In genomic region chr3:12484983-12485327, GRCh38 we compare ENCODE assay signal across 8 cellular contexts. TPM values are rescaled to one million over a fixed set of nuclear protein-coding genes. Genes with fewer than 3 reads are reported as not detected.
A peak's percentile ranks its signal among the peaks of the same experiment; 100 is the strongest.
DNase-seq lines count a peak whose midpoint lies in the region; ATAC-seq and TF ChIP-seq lines count a peak whose summit lies in the region.

No MANE protein-coding gene starts in this region.

- intact Hi-C loops in naive thymus-derived CD4-positive, alpha-beta T cell (cut with micrococcal nuclease), result loop anchor here (1.0 to 10.0 kb wide), 14 partner anchors 72 to 1213 kb away; partner anchors contain the start of genes MKRN2 (in 2 of the 2), RAF1 (in 2 of the 2), RPL32 (in 2 of the 2) and VGLL4 (in 2 of the 2)

- TF ChIP-seq CTCF in BJ (IDR thresholded peaks at IDR 0.05; ENCODE audit: insufficient read depth, low read depth, low read length), result no peak
- no peak for TF ChIP-seq CTCF in chondrocyte (IDR thresholded peaks at IDR 0.05)
- TF ChIP-seq CTCF in GM20000 (IDR thresholded peaks at IDR 0.05; ENCODE audit: extremely low read depth, missing control alignments), result no peak

- POLR2A ChIA-PET in BJ (lab: Charles Lee), result no interaction called here
- POLR2A ChIA-PET in naive thymus-derived CD4-positive, alpha-beta T cell (lab: Charles Lee), result interaction anchor here (0.8 to 3.6 kb wide), 8 partner anchors 16 to 1213 kb away, joined by 3 to 22 read pairs (median 6); partner anchors contain the start of genes ATG7, MKRN2, RAF1 and RPL32

- H3K27ac Mint-ChIP-seq in chondrocyte (ENCODE audit: unreplicated experiment), result peak overlapping the region; percentile 90
- H3K27ac Mint-ChIP-seq in naive thymus-derived CD4-positive, alpha-beta T cell, result peak overlapping the region; percentile 96 to 99 (median 98)

- H3K27me3 ChIP-seq in BJ (ENCODE audit: control insufficient read depth, insufficient read depth, low read length), result no peaks in the 10 kb centered on the region
- no peaks in the 10 kb centered on the region for H3K27me3 ChIP-seq in naive thymus-derived CD4-positive, alpha-beta T cell (ENCODE audit: control insufficient read depth in 2 of 2, insufficient read depth in 2 of 2, low read length in 2 of 2)

- peak overlapping the region; percentile 88 for H3K4me3 Mint-ChIP-seq in chondrocyte (ENCODE audit: unreplicated experiment)
- peak overlapping the region; percentile 87 to 99 (median 97) for H3K4me3 Mint-ChIP-seq in naive thymus-derived CD4-positive, alpha-beta T cell

- peak overlapping the region; percentile 63 for H3K27ac ChIP-seq in KOPT-K1 (ENCODE audit: low read depth, low read length, poor library complexity, severe bottlenecking)
- H3K27ac ChIP-seq in naive thymus-derived CD4-positive, alpha-beta T cell (ENCODE audit: low read depth, low read length), result peak overlapping the region; percentile 92

- no peaks in the 10 kb centered on the region for H3K27me3 Mint-ChIP-seq in chondrocyte (ENCODE audit: low read depth)
- H3K27me3 Mint-ChIP-seq in naive thymus-derived CD4-positive, alpha-beta T cell, result peaks cover 0 to 2% (median 0%) of the 10 kb centered on the region in 5 donors

- H3K36me3 Mint-ChIP-seq in chondrocyte (ENCODE audit: low read depth), result no peaks in the 10 kb centered on the region
- peaks cover 0 to 4% (median 3%) of the 10 kb centered on the region in 5 donors for H3K36me3 Mint-ChIP-seq in naive thymus-derived CD4-positive, alpha-beta T cell

- no peaks in the 10 kb centered on the region for H3K9me3 Mint-ChIP-seq in chondrocyte (ENCODE audit: low read depth)
- H3K9me3 Mint-ChIP-seq in naive thymus-derived CD4-positive, alpha-beta T cell, result no peaks in the 10 kb centered on the region

- CTCF ChIA-PET in BJ (lab: Yijun Ruan, JAX), result interaction anchor here (0.8 to 14.7 kb wide), 5 partner anchors 23 to 406 kb away, joined by 3 to 411 read pairs (median 5); no protein-coding TSS in a partner anchor
- CTCF ChIA-PET in naive thymus-derived CD4-positive, alpha-beta T cell (lab: Charles Lee), result no interaction called here

- no peaks in the 10 kb centered on the region for H3K36me3 ChIP-seq in BJ (ENCODE audit: control insufficient read depth, insufficient read depth, low read length)
- H3K36me3 ChIP-seq in KOPT-K1 (ENCODE audit: insufficient read depth, low read length), result peaks cover 5% of the 10 kb centered on the region
- H3K36me3 ChIP-seq in naive thymus-derived CD4-positive, alpha-beta T cell (ENCODE audit: control insufficient read depth in 2 of 3, insufficient read depth in 3 of 3, low read length in 3 of 3), result peaks cover 0 to 5% (median 0%) of the 10 kb centered on the region in 3 experiments

- peak overlapping the region; percentile 70 for H3K4me3 ChIP-seq in BJ (ENCODE audit: low read depth, low read length)
- H3K4me3 ChIP-seq in naive thymus-derived CD4-positive, alpha-beta T cell (ENCODE audit: low read length), result peak overlapping the region; percentile 76

- ATAC-seq in naive thymus-derived CD4-positive, alpha-beta T cell, result no peak
- ATAC-seq in GM19455 (IDR thresholded peaks at IDR 0.05; ENCODE audit: unreplicated experiment), result no peak

- no peaks in the 10 kb centered on the region for H3K9me3 ChIP-seq in KOPT-K1 (ENCODE audit: insufficient read depth, low read length, poor library complexity, severe bottlenecking)
- H3K9me3 ChIP-seq in naive thymus-derived CD4-positive, alpha-beta T cell (ENCODE audit: control insufficient read depth in 2 of 3, low read length in 3 of 3), result no peaks in the 10 kb centered on the region

- DNase-seq in BJ (ENCODE audit: low read depth), result no peak
- DNase-seq in chondrocyte (ENCODE audit: low spot score), result no peak
- no peak for DNase-seq in naive thymus-derived CD4-positive, alpha-beta T cell
- DNase-seq in GM20000 (ENCODE audit: low spot score), result no peak
- no peak for DNase-seq in dedifferentiated amniotic fluid mesenchymal stem cell (ENCODE audit: extremely low spot score)
- DNase-seq in SK-N-DZ (ENCODE audit: low spot score), result no peak

- peaks cover 30% of the 10 kb centered on the region for H3K4me1 Mint-ChIP-seq in chondrocyte (ENCODE audit: low read depth)
- H3K4me1 Mint-ChIP-seq in naive thymus-derived CD4-positive, alpha-beta T cell, result peaks cover 21 to 65% (median 47%) of the 10 kb centered on the region in 7 donors

- H3K4me1 ChIP-seq in naive thymus-derived CD4-positive, alpha-beta T cell (ENCODE audit: control insufficient read depth in 2 of 2, insufficient read depth in 2 of 2, low read length in 2 of 2), result peaks cover 14 to 17% of the 10 kb centered on the region in 2 donors

RNA-seq across cellular contexts. Expression of gene TSEN2, which starts 0.7 kb away (rescaled TPM):
- polyA plus RNA-seq in BJ (2011; rRNA removed), result 8.0 and 9.2 TPM in 2 replicates
- polyA minus RNA-seq in BJ (2011; rRNA and poly(A)+ RNA removed), result 6.3 and 9.0 TPM in 2 replicates
- total RNA-seq in chondrocyte, result 8.6 to 14.5 TPM (median 8.7 TPM) in 3 replicates
- total RNA-seq in naive thymus-derived CD4-positive, alpha-beta T cell, result 10 to 100 TPM; 12.1 to 27.5 (median 13.6) TPM
- 10 to 100 TPM; 13.9 to 20.0 TPM for polyA plus RNA-seq in naive thymus-derived CD4-positive, alpha-beta T cell
- 40.5 and 42.2 TPM in 2 replicates for polyA plus RNA-seq in SK-N-DZ (2014; cell fraction: cytosol; rRNA removed)
- 45.3 and 70.0 TPM in 2 replicates for polyA plus RNA-seq in SK-N-DZ (2014; cell fraction: nucleus; rRNA removed)
